ENCODE assay signal across 20 cellular contexts in genomic region chr11:98185245-98185644, GRCh38.
DNase-seq lines count a peak whose midpoint lies in the region; ATAC-seq lines count a peak whose summit lies in the region.
"Had no signal": no experiment of that assay in that cellular context is flagged by ENCODE, and none has a peak within 500 bp of the region (broad histone marks: within the 10 kb centered on the region; RNA-seq: fewer than 3 reads in every experiment).

No MANE protein-coding gene starts in this region.

- peaks cover 15% of the 10 kb centered on the region for H3K9me3 Mint-ChIP-seq in stimulated activated effector memory CD8-positive, alpha-beta T cell treated with anti-CD3 and anti-CD28 coated beads, Interleukin-12 subunit alpha, Interleukin-12 subunit beta, amount 100 ng/mL, for 72 hours

- H3K36me3 ChIP-seq in neuronal stem cell (replicated peaks in 1 of 2; ENCODE audit: control insufficient read depth in 2 of 2, insufficient read depth in 2 of 2, low read length in 2 of 2) = no peaks in the 10 kb centered on the region
- no peaks in the 10 kb centered on the region for H3K36me3 ChIP-seq in aorta (ENCODE audit: control insufficient read depth in 1 of 2, insufficient read depth in 2 of 2, low read length in 1 of 2)
- H3K36me3 ChIP-seq: BLaER1, HAP-1 had no signal

- H3K79me1 ChIP-seq in neuronal stem cell (ENCODE audit: low read depth, low read length) = no peaks in the 10 kb centered on the region

- H3K27ac ChIP-seq in neuronal stem cell (replicated peaks; ENCODE audit: low read length) (no peak overlapping the region), aorta (ENCODE audit: low read depth in 1 of 2, low read length in 2 of 2) (no peak overlapping the region)
- H3K27ac ChIP-seq: 22Rv1, BLaER1, C4-2B had no signal

- no peak overlapping the region for H4K91ac ChIP-seq in neuronal stem cell (ENCODE audit: low read depth, low read length, poor library complexity)

- no peak overlapping the region for H3K23ac ChIP-seq in neuronal stem cell (ENCODE audit: low read depth, low read length, poor library complexity)

- peak overlapping the region; percentile 71 for H3K14ac ChIP-seq in neuronal stem cell (ENCODE audit: low read length)

- peak overlapping the region; percentile 21 for H3K9ac ChIP-seq in neuronal stem cell (ENCODE audit: low read depth, low read length, poor library complexity)
- H3K9ac ChIP-seq: BLaER1 had no signal

- H3K4me3 Mint-ChIP-seq in stimulated activated effector memory CD8-positive, alpha-beta T cell treated with anti-CD3 and anti-CD28 coated beads, Interleukin-12 subunit alpha, Interleukin-12 subunit beta, amount 100 ng/mL, for 72 hours = no peak overlapping the region
- H3K4me3 Mint-ChIP-seq: B cell; CD4-positive, CD25-positive, alpha-beta regulatory T cell; CD8-positive, alpha-beta T cell had no signal

- no peaks in the 10 kb centered on the region for H3K4me1 Mint-ChIP-seq in stimulated activated effector memory CD8-positive, alpha-beta T cell treated with anti-CD3 and anti-CD28 coated beads, Interleukin-12 subunit alpha, Interleukin-12 subunit beta, amount 100 ng/mL, for 72 hours
- H3K4me1 Mint-ChIP-seq: B cell; CD4-positive, CD25-positive, alpha-beta regulatory T cell had no signal

- no peak overlapping the region for H2BK12ac ChIP-seq in neuronal stem cell (ENCODE audit: low read length)

- H3K27ac Mint-ChIP-seq in stimulated activated effector memory CD8-positive, alpha-beta T cell treated with anti-CD3 and anti-CD28 coated beads, Interleukin-12 subunit alpha, Interleukin-12 subunit beta, amount 100 ng/mL, for 72 hours = no peak overlapping the region
- H3K27ac Mint-ChIP-seq: B cell; CD4-positive, CD25-positive, alpha-beta regulatory T cell; CD8-positive, alpha-beta T cell; HFFc6 had no signal

- in situ Hi-C loops in KBM-7 (cut with MboI; ENCODE audit: low pct_unique_long_range_greater_than_20kb, low sequenced_read_pairs) = no loop called here

- H3K4me2 ChIP-seq in neuronal stem cell (ENCODE audit: insufficient read depth, low read length, poor library complexity, severe bottlenecking) = no peak overlapping the region
- H3K4me2 ChIP-seq: BLaER1 had no signal

- H2BK5ac ChIP-seq in neuronal stem cell (ENCODE audit: low read length) = no peak overlapping the region

- no peaks in the 10 kb centered on the region for H3K4me1 ChIP-seq in neuronal stem cell (ENCODE audit: control insufficient read depth in 2 of 2, insufficient read depth in 1 of 2, low read depth in 1 of 2, low read length in 2 of 2)
- no peaks in the 10 kb centered on the region for H3K4me1 ChIP-seq in aorta (ENCODE audit: control insufficient read depth in 1 of 2, insufficient read depth in 2 of 2, low read length in 2 of 2)
- H3K4me1 ChIP-seq: BLaER1, Caco-2, HAP-1 had no signal

- no peaks in the 10 kb centered on the region for H3K36me3 Mint-ChIP-seq in stimulated activated effector memory CD8-positive, alpha-beta T cell treated with anti-CD3 and anti-CD28 coated beads, Interleukin-12 subunit alpha, Interleukin-12 subunit beta, amount 100 ng/mL, for 72 hours
- H3K36me3 Mint-ChIP-seq: CD4-positive, CD25-positive, alpha-beta regulatory T cell; CD8-positive, alpha-beta T cell had no signal

- intact Hi-C loops in aorta (cut with DNase I) = no loop called here

- no peak overlapping the region for H2AK5ac ChIP-seq in neuronal stem cell (ENCODE audit: low read depth, low read length)

- no peak overlapping the region for H4K8ac ChIP-seq in neuronal stem cell (ENCODE audit: low read depth, low read length)

- no peak overlapping the region for H2BK15ac ChIP-seq in neuronal stem cell (ENCODE audit: low read length)

- H3K27me3 ChIP-seq in neuronal stem cell (ENCODE audit: control insufficient read depth in 3 of 3, insufficient read depth in 3 of 3, low read depth in 1 of 3, low read length in 3 of 3) (no peaks in the 10 kb centered on the region), aorta (ENCODE audit: control insufficient read depth in 1 of 2, insufficient read depth in 2 of 2, low read length in 1 of 2) (no peaks in the 10 kb centered on the region)
- H3K27me3 ChIP-seq: BLaER1 had no signal

- WGBS in neuronal stem cell (ENCODE audit: extremely low coverage in 2 of 2, insufficient read length in 2 of 2, insufficient replicate concordance in 1 of 2), 2 donors = no CpG with 5 or more reads among the region's 16 CpGs
- WGBS in aorta, 2 donors = 94 to 99% methylated on average over 16 of the region's 16 CpGs

- H3K9me3 ChIP-seq in neuronal stem cell (replicated peaks in 1 of 2; ENCODE audit: control insufficient read depth in 2 of 2, insufficient read depth in 1 of 2, low read depth in 1 of 2, low read length in 2 of 2) = peaks cover 0 to 10% of the 10 kb centered on the region in 2 donors
- peaks cover 1% of the 10 kb centered on the region for H3K9me3 ChIP-seq in aorta (ENCODE audit: control insufficient read depth, low read length)
- H3K9me3 ChIP-seq: HAP-1 had no signal

- DNase-seq in activated gamma-delta T cell (lab: John Stamatoyannopoulos, UW) (peak; percentile 2), activated gamma-delta T cell treated with Interleukin-2 at 50 U/mL for 16 hours (no peak), neuronal stem cell (ENCODE audit: low spot score) (no peak), aorta (peak in 1 of 2 donors; percentile 57), KBM-7 (no peak)
- no peak for DNase-seq in stimulated activated effector memory CD8-positive, alpha-beta T cell treated with anti-CD3 and anti-CD28 coated beads, Interleukin-12 subunit alpha, Interleukin-12 subunit beta, amount 100 ng/mL, for 72 hours (ENCODE audit: low spot score in 2 of 2)
- DNase-seq in activated T-cell treated with anti-CD3 and anti-CD28 coated beads, Interleukin-2, amount 50 U/mL, for 1 hour = no peak
- DNase-seq in stimulated activated naive CD8-positive, alpha-beta T cell treated with anti-CD3 and anti-CD28 coated beads, Interleukin-15, Interleukin-2, amounts not matched to agents 100 U/mL and 50 U/mL, for 24 hours = no peak
- DNase-seq: Caco-2; CD4-positive, CD25-positive, alpha-beta regulatory T cell; CD8-positive, alpha-beta T cell; DMS153; DND-41; GOT3; HFFc6 had no signal

- H2AFZ ChIP-seq in neuronal stem cell (ENCODE audit: low read length) = no peak overlapping the region

- no peak overlapping the region for H2BK120ac ChIP-seq in neuronal stem cell (ENCODE audit: low read depth, low read length)

- no peak overlapping the region for H3K4ac ChIP-seq in neuronal stem cell (ENCODE audit: low read length)

- H3K4me3 ChIP-seq in neuronal stem cell (ENCODE audit: low read length in 2 of 2) (no peak overlapping the region), aorta (ENCODE audit: low read length in 2 of 2) (no peak overlapping the region)
- H3K4me3 ChIP-seq: BLaER1, HAP-1 had no signal

- peak; percentile 16 for ATAC-seq in stimulated activated effector memory CD8-positive, alpha-beta T cell treated with anti-CD3 and anti-CD28 coated beads, Interleukin-12 subunit alpha, Interleukin-12 subunit beta, amount 100 ng/mL, for 72 hours
- peak; percentile 50 for ATAC-seq in aorta (ENCODE audit: low FRiP score)
- ATAC-seq in stimulated activated naive CD8-positive, alpha-beta T cell treated with anti-CD3 and anti-CD28 coated beads, Interleukin-15, Interleukin-2, amounts not matched to agents 100 U/mL and 50 U/mL, for 24 hours = no peak
- ATAC-seq: CD8-positive, alpha-beta T cell had no signal

- no peak overlapping the region for H3K18ac ChIP-seq in neuronal stem cell (ENCODE audit: low read length)
